ENCODE assay signal across 11 cellular contexts in genomic region chr1:205455581-205456382, GRCh38. TPM values are rescaled to one million over a fixed set of nuclear protein-coding genes. Genes with fewer than 3 reads are reported as not detected.
DNase-seq lines count a peak whose midpoint lies in the region; ATAC-seq and TF ChIP-seq lines count a peak whose summit lies in the region.
"Had no signal": no experiment of that assay in that cellular context is flagged by ENCODE, and none has a peak within 500 bp of the region (broad histone marks: within the 10 kb centered on the region; RNA-seq: fewer than 3 reads in every experiment).

TSS of gene BLACAT1 (minus strand) at chr1:205456045.

- H3K36me3 ChIP-seq in testis (ENCODE audit: low read depth, missing control alignments) (no peaks in the 10 kb centered on the region), Karpas-422 (ENCODE audit: insufficient read depth, low read length) (no peaks in the 10 kb centered on the region)
- H3K36me3 ChIP-seq: tibial nerve had no signal

- no peaks in the 10 kb centered on the region for H3K9me3 Mint-ChIP-seq in activated naive CD4-positive, alpha-beta T cell treated with anti-CD3 and anti-CD28 coated beads for 36 hours
- no peaks in the 10 kb centered on the region for H3K9me3 Mint-ChIP-seq in activated naive CD4-positive, alpha-beta T cell treated with anti-CD3 and anti-CD28 coated beads, Interleukin-2, amount 50 U/mL, for 72 hours
- no peaks in the 10 kb centered on the region for H3K9me3 Mint-ChIP-seq in activated B cell treated with CpG ODN at 0.5 μM for 24 hours
- H3K9me3 Mint-ChIP-seq in immature natural killer cell = no peaks in the 10 kb centered on the region

- H3K9me2 ChIP-seq in Karpas-422 (replicated peaks; ENCODE audit: insufficient read depth, low read length) = no peaks in the 10 kb centered on the region

- H3K4me1 ChIP-seq in testis (peaks cover 38% of the 10 kb centered on the region), Karpas-422 (ENCODE audit: low read length) (no peaks in the 10 kb centered on the region)

- POLR2A ChIA-PET in activated B cell treated with CpG ODN at 0.5 μM for 24 hours (lab: Charles Lee) = interaction anchor here (1.0 to 1.2 kb wide), 3 partner anchors 11 to 15 kb away, joined by 3 to 4 read pairs (median 3); no protein-coding TSS in a partner anchor

- no peak for ATAC-seq in activated naive CD4-positive, alpha-beta T cell treated with anti-CD3 and anti-CD28 coated beads, Interleukin-2, amount 50 U/mL, for 72 hours
- no peak for ATAC-seq in activated B cell treated with CpG ODN at 0.5 μM for 24 hours (ENCODE audit: low read depth)
- no peak for ATAC-seq in HG03342 (IDR thresholded peaks at IDR 0.05; ENCODE audit: unreplicated experiment)

- H3K27me3 ChIP-seq in testis = no peaks in the 10 kb centered on the region
- no peaks in the 10 kb centered on the region for H3K27me3 ChIP-seq in Karpas-422 (ENCODE audit: low read length)

- DNase-seq in activated naive CD4-positive, alpha-beta T cell treated with anti-CD3 and anti-CD28 coated beads for 36 hours = no peak
- no peak for DNase-seq in activated naive CD4-positive, alpha-beta T cell treated with anti-CD3 and anti-CD28 coated beads, Interleukin-2, amount 50 U/mL, for 72 hours (ENCODE audit: low spot score in 2 of 2)
- DNase-seq in activated B cell treated with CpG ODN at 0.5 μM for 24 hours (no peak), immature natural killer cell (peak in 1 of 3 donors; percentile 7), testis (no peak), Karpas-422 (no peak)
- no peak for DNase-seq in stimulated activated CD4-positive, alpha-beta T cell treated with anti-CD3 and anti-CD28 coated beads, Interleukin-4, amount 100 ng/mL, for 1 hour
- DNase-seq: DMS 273 treated with DMSO at 0.1 percent for 48 hours, MV-4-11 had no signal

- peak within 1 kb of the TSS; percentile 32 to 36 for H3K4me3 ChIP-seq in testis
- no peak within 1 kb of the TSS for H3K4me3 ChIP-seq in Karpas-422 (ENCODE audit: low read length)

- peaks cover 10% of the 10 kb centered on the region for H3K4me1 Mint-ChIP-seq in activated naive CD4-positive, alpha-beta T cell treated with anti-CD3 and anti-CD28 coated beads for 36 hours (ENCODE audit: low read depth)
- H3K4me1 Mint-ChIP-seq in activated B cell treated with CpG ODN at 0.5 μM for 24 hours (peaks cover 19% of the 10 kb centered on the region), immature natural killer cell (peaks cover 17 to 27% of the 10 kb centered on the region in 2 donors)

- H3K9me3 ChIP-seq in testis (no peaks in the 10 kb centered on the region), Karpas-422 (ENCODE audit: low read length) (no peaks in the 10 kb centered on the region)
- H3K9me3 ChIP-seq: tibial nerve had no signal

- H3K27ac ChIP-seq in testis (no peak within 1 kb of the TSS), Karpas-422 (ENCODE audit: low read length) (no peak within 1 kb of the TSS)
- H3K27ac ChIP-seq: tibial nerve had no signal

- H3K36me3 Mint-ChIP-seq in activated naive CD4-positive, alpha-beta T cell treated with anti-CD3 and anti-CD28 coated beads for 36 hours (ENCODE audit: low read depth) = no peaks in the 10 kb centered on the region
- H3K36me3 Mint-ChIP-seq in activated naive CD4-positive, alpha-beta T cell treated with anti-CD3 and anti-CD28 coated beads, Interleukin-2, amount 50 U/mL, for 72 hours = peaks cover 0 to 8% of the 10 kb centered on the region in 2 donors
- no peaks in the 10 kb centered on the region for H3K36me3 Mint-ChIP-seq in activated B cell treated with CpG ODN at 0.5 μM for 24 hours (ENCODE audit: low read depth)
- no peaks in the 10 kb centered on the region for H3K36me3 Mint-ChIP-seq in immature natural killer cell

- TF ChIP-seq CTCF in activated B cell treated with CpG ODN at 0.5 μM for 24 hours (IDR thresholded peaks at IDR 0.05) (no peak), testis (IDR thresholded peaks at IDR 0.05) (no peak)

- no peak within 1 kb of the TSS for H3K9ac ChIP-seq in Karpas-422 (ENCODE audit: low read length)

- peaks cover 70% of the 10 kb centered on the region for H3K27me3 Mint-ChIP-seq in activated naive CD4-positive, alpha-beta T cell treated with anti-CD3 and anti-CD28 coated beads for 36 hours (ENCODE audit: low read depth)
- peaks cover 53% of the 10 kb centered on the region for H3K27me3 Mint-ChIP-seq in activated B cell treated with CpG ODN at 0.5 μM for 24 hours
- peaks cover 15 to 34% (median 32%) of the 10 kb centered on the region in 3 donors for H3K27me3 Mint-ChIP-seq in immature natural killer cell (ENCODE audit: low read depth in 3 of 3)

- CTCF ChIA-PET in activated naive CD4-positive, alpha-beta T cell treated with anti-CD3 and anti-CD28 coated beads for 36 hours (lab: Charles Lee) = interaction anchor here (0.8 to 1.5 kb wide), 6 partner anchors 29 to 131 kb away, joined by 3 to 4 read pairs (median 3); no protein-coding TSS in a partner anchor
- CTCF ChIA-PET in activated B cell treated with CpG ODN at 0.5 μM for 24 hours (lab: Charles Lee) = interaction anchor here (1.4 to 2.0 kb wide), 2 partner anchors 102 to 182 kb away, joined by 4 read pairs; no protein-coding TSS in a partner anchor

- peak within 1 kb of the TSS; percentile 64 for H3K4me3 Mint-ChIP-seq in activated naive CD4-positive, alpha-beta T cell treated with anti-CD3 and anti-CD28 coated beads for 36 hours
- H3K4me3 Mint-ChIP-seq in activated B cell treated with CpG ODN at 0.5 μM for 24 hours (peak within 1 kb of the TSS; percentile 79), immature natural killer cell (peak within 1 kb of the TSS; percentile 79 to 88 (median 83))

- WGBS in testis, 2 donors = 4 to 5% methylated on average over 29 to 53 of the region's 53 CpGs

- no peak within 1 kb of the TSS for H3K27ac Mint-ChIP-seq in activated naive CD4-positive, alpha-beta T cell treated with anti-CD3 and anti-CD28 coated beads for 36 hours
- peak within 1 kb of the TSS in 1 of 2 donors; percentile 3 for H3K27ac Mint-ChIP-seq in activated naive CD4-positive, alpha-beta T cell treated with anti-CD3 and anti-CD28 coated beads, Interleukin-2, amount 50 U/mL, for 72 hours
- H3K27ac Mint-ChIP-seq in activated B cell treated with CpG ODN at 0.5 μM for 24 hours (no peak within 1 kb of the TSS), immature natural killer cell (no peak within 1 kb of the TSS)

- no peaks in the 10 kb centered on the region for H3K79me2 ChIP-seq in Karpas-422 (ENCODE audit: low read length)

- no peak for TF ChIP-seq POLR2A in testis (IDR thresholded peaks at IDR 0.05)

- H3K4me2 ChIP-seq in Karpas-422 (ENCODE audit: low read depth, low read length, poor library complexity, severe bottlenecking) = no peak within 1 kb of the TSS

- H4K20me1 ChIP-seq in Karpas-422 (ENCODE audit: insufficient read depth, low read depth, low read length) = no peaks in the 10 kb centered on the region

- H2AFZ ChIP-seq in Karpas-422 (ENCODE audit: low read length) = no peak within 1 kb of the TSS

- intact Hi-C loops in activated naive CD4-positive, alpha-beta T cell treated with anti-CD3 and anti-CD28 coated beads for 36 hours (cut with micrococcal nuclease) = no loop called here
- intact Hi-C loops in activated B cell treated with CpG ODN at 0.5 μM for 24 hours (cut with micrococcal nuclease) = no loop called here
- intact Hi-C loops in testis (cut with DNase I; ENCODE audit: low total_unique reads) = no loop called here

RNA-seq across cellular contexts. Expression of gene BLACAT1, which starts in this region (rescaled TPM):
- under 1 TPM; 0.14 to 0.30 TPM for total RNA-seq in activated naive CD4-positive, alpha-beta T cell treated with anti-CD3 and anti-CD28 coated beads for 36 hours
- total RNA-seq in activated naive CD4-positive, alpha-beta T cell treated with anti-CD3 and anti-CD28 coated beads, Interleukin-2, amount 50 U/mL, for 72 hours = under 1 TPM; 0.14 to 0.62 TPM
- 0.07 TPM in 1 of 2 replicates, not detected in the other for total RNA-seq in activated B cell treated with CpG ODN at 0.5 μM for 24 hours
- not detected for polyA plus RNA-seq in immature natural killer cell
- 10 to 100 TPM; 14.4 to 15.5 TPM for total RNA-seq in testis
- 5.9 TPM for polyA plus RNA-seq in testis (ENCODE audit: insufficient read depth, low read depth, low replicate concordance)
- not detected in 2 replicates for total RNA-seq in Karpas-422 (2014; rRNA removed; shearing (Covaris generic); ENCODE audit: low replicate concordance)

Comparison
In these comparisons a context has a peak if more than half of its experiments do, and no peak if none do; other contexts are left out.
1. RNA of gene BLACAT1 (total RNA-seq): 14.4 to 15.5 TPM in testis; 0.14 to 0.62 TPM in activated naive CD4-positive, alpha-beta T cell treated with anti-CD3 and anti-CD28 coated beads, Interleukin-2, amount 50 U/mL, for 72 hours, 0.14 to 0.30 TPM in activated naive CD4-positive, alpha-beta T cell treated with anti-CD3 and anti-CD28 coated beads for 36 hours, 0.07 TPM in activated B cell treated with CpG ODN at 0.5 μM for 24 hours and not detected in Karpas-422; every median in the first group is over 4 times any median in the second.
2. Peak in every context shown above with its lines, with median percentiles within 50 percentile points of each other: H3K4me3 Mint-ChIP-seq.